Comparison of ENCODE assay signal across 1 cellular context in the genomic region with DNA sequence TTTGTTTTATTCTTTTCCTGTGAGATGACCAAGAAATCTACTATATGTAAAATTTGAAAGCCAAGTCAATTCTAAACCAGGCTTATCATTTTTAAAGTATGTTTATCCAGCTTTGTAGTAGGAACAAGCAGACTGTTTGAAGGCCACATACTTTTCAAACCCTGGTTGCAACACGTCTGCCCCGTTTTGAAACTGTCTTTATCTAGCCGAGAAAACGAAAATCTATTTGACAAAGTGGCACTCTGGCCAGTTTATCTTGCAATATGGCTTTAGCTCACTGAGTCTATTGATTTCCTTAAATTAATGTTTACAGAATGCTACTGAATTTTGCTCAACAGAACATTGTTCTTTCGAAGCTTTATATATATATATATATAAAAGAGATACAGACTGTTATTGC.
TF ChIP-seq lines count a peak whose summit lies in the region.

No MANE protein-coding gene starts in this region.

TF ChIP-seq in HepG2, 621 proteins besides CTCF, POLR2A, EP300 and RAD21 (continued from another document and continues in another):
- peak; percentile 31; the same call in 1 of the 2 replicates for TF ChIP-seq TBX2 (CRISPR knock-in tag; IDR thresholded peaks at IDR 0.05; ENCODE audit: borderline replicate concordance)
- no peak for TF ChIP-seq GZF1 (CRISPR knock-in tag; IDR thresholded peaks at IDR 0.05)
- no peak for TF ChIP-seq ZNF772 (CRISPR knock-in tag; IDR thresholded peaks at IDR 0.05)
- TF ChIP-seq ZNF33B (CRISPR knock-in tag; IDR thresholded peaks at IDR 0.05) = no peak
- TF ChIP-seq NKX3-1 (CRISPR knock-in tag; IDR thresholded peaks at IDR 0.05) = peak; percentile 72; the same call in 1 of the 2 replicates
- peak; percentile 65; the same call in 1 of the 2 replicates for TF ChIP-seq HDAC2 (CRISPR knock-in tag; IDR thresholded peaks at IDR 0.05)
- TF ChIP-seq TP53 (CRISPR knock-in tag; conservative IDR thresholded peaks at IDR 0.05) = 0 out of 2 replicates have a peak, but pooled peaks have one; percentile 41
- no peak for TF ChIP-seq ADNP (CRISPR knock-in tag; IDR thresholded peaks at IDR 0.05)
- no peak; the same call in 1 of the 2 replicates for TF ChIP-seq RERE (CRISPR knock-in tag; IDR thresholded peaks at IDR 0.05; ENCODE audit: low read depth)
- TF ChIP-seq ZEB1 (IDR thresholded peaks at IDR 0.05; ENCODE audit: insufficient replicate concordance, low read depth) = peak; percentile 55
- TF ChIP-seq, protein P1, sequence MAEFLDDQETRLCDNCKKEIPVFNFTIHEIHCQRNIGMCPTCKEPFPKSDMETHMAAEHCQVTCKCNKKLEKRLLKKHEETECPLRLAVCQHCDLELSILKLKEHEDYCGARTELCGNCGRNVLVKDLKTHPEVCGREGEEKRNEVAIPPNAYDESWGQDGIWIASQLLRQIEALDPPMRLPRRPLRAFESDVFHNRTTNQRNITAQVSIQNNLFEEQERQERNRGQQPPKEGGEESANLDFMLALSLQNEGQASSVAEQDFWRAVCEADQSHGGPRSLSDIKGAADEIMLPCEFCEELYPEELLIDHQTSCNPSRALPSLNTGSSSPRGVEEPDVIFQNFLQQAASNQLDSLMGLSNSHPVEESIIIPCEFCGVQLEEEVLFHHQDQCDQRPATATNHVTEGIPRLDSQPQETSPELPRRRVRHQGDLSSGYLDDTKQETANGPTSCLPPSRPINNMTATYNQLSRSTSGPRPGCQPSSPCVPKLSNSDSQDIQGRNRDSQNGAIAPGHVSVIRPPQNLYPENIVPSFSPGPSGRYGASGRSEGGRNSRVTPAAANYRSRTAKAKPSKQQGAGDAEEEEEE (CRISPR knock-in tag; IDR thresholded peaks at IDR 0.05; ENCODE audit: borderline replicate concordance) = no peak
- peak; percentile 75 for TF ChIP-seq NCOR1 (IDR thresholded peaks at IDR 0.05; ENCODE audit: borderline replicate concordance, low read length)
- peak; percentile 93 for TF ChIP-seq MED1 (CRISPR knock-in tag; IDR thresholded peaks at IDR 0.05)
- TF ChIP-seq ZNF232 (CRISPR knock-in tag; IDR thresholded peaks at IDR 0.05; ENCODE audit: borderline replicate concordance) = no peak
- no peak for TF ChIP-seq ZNF260 (CRISPR knock-in tag; IDR thresholded peaks at IDR 0.05; ENCODE audit: borderline replicate concordance, low read depth)
- TF ChIP-seq SNAPC5 (CRISPR knock-in tag; IDR thresholded peaks at IDR 0.05; ENCODE audit: borderline replicate concordance) = no peak
- no peak for TF ChIP-seq ZNF776 (CRISPR knock-in tag; IDR thresholded peaks at IDR 0.05)
- peak; percentile 56; the same call in 1 of the 2 replicates for TF ChIP-seq ETV5 (CRISPR knock-in tag; IDR thresholded peaks at IDR 0.05; ENCODE audit: borderline replicate concordance)
- peak; percentile 71 for TF ChIP-seq MED8 (CRISPR knock-in tag; IDR thresholded peaks at IDR 0.05; ENCODE audit: insufficient replicate concordance)
- peak; percentile 25; the same call in 1 of the 2 replicates for TF ChIP-seq SMC3 (IDR thresholded peaks at IDR 0.05; ENCODE audit: low read length)
- TF ChIP-seq, protein P2, sequence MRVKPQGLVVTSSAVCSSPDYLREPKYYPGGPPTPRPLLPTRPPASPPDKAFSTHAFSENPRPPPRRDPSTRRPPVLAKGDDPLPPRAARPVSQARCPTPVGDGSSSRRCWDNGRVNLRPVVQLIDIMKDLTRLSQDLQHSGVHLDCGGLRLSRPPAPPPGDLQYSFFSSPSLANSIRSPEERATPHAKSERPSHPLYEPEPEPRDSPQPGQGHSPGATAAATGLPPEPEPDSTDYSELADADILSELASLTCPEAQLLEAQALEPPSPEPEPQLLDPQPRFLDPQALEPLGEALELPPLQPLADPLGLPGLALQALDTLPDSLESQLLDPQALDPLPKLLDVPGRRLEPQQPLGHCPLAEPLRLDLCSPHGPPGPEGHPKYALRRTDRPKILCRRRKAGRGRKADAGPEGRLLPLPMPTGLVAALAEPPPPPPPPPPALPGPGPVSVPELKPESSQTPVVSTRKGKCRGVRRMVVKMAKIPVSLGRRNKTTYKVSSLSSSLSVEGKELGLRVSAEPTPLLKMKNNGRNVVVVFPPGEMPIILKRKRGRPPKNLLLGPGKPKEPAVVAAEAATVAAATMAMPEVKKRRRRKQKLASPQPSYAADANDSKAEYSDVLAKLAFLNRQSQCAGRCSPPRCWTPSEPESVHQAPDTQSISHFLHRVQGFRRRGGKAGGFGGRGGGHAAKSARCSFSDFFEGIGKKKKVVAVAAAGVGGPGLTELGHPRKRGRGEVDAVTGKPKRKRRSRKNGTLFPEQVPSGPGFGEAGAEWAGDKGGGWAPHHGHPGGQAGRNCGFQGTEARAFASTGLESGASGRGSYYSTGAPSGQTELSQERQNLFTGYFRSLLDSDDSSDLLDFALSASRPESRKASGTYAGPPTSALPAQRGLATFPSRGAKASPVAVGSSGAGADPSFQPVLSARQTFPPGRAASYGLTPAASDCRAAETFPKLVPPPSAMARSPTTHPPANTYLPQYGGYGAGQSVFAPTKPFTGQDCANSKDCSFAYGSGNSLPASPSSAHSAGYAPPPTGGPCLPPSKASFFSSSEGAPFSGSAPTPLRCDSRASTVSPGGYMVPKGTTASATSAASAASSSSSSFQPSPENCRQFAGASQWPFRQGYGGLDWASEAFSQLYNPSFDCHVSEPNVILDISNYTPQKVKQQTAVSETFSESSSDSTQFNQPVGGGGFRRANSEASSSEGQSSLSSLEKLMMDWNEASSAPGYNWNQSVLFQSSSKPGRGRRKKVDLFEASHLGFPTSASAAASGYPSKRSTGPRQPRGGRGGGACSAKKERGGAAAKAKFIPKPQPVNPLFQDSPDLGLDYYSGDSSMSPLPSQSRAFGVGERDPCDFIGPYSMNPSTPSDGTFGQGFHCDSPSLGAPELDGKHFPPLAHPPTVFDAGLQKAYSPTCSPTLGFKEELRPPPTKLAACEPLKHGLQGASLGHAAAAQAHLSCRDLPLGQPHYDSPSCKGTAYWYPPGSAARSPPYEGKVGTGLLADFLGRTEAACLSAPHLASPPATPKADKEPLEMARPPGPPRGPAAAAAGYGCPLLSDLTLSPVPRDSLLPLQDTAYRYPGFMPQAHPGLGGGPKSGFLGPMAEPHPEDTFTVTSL (CRISPR knock-in tag; IDR thresholded peaks at IDR 0.05; ENCODE audit: borderline replicate concordance) = peak; percentile 90
- peak; percentile 36; the same call in 1 of the 2 replicates for TF ChIP-seq THAP11 (CRISPR knock-in tag; IDR thresholded peaks at IDR 0.05)
- peak; percentile 51 for TF ChIP-seq SAP130 (CRISPR knock-in tag; IDR thresholded peaks at IDR 0.05; ENCODE audit: low read depth)
- peak; percentile 58 for TF ChIP-seq ASH2L (IDR thresholded peaks at IDR 0.05; ENCODE audit: insufficient read length, low read depth, low read length)
- no peak for TF ChIP-seq GPBP1L1 (CRISPR knock-in tag; IDR thresholded peaks at IDR 0.05)
- TF ChIP-seq CENPBD1 (CRISPR knock-in tag; IDR thresholded peaks at IDR 0.05; ENCODE audit: borderline replicate concordance, low read depth) = no peak
- peak; percentile 66 for TF ChIP-seq RARA (CRISPR knock-in tag; IDR thresholded peaks at IDR 0.05)
- no peak; the same call in 1 of the 2 replicates for TF ChIP-seq PHF21A (CRISPR knock-in tag; IDR thresholded peaks at IDR 0.05)
- TF ChIP-seq ZNF75D (CRISPR knock-in tag; IDR thresholded peaks at IDR 0.05; ENCODE audit: borderline replicate concordance) = no peak
- TF ChIP-seq CBFB (CRISPR knock-in tag; IDR thresholded peaks at IDR 0.05) = 0 out of 2 replicates have a peak, but pooled peaks have one; percentile 28
- TF ChIP-seq THRA (CRISPR knock-in tag; IDR thresholded peaks at IDR 0.05; ENCODE audit: borderline replicate concordance) = peak; percentile 66; the same call in 1 of the 2 replicates
- TF ChIP-seq CREM (IDR thresholded peaks at IDR 0.05) = peak; percentile 95
- TF ChIP-seq CREM (CRISPR knock-in tag; IDR thresholded peaks at IDR 0.05) = no peak
- no peak for TF ChIP-seq CC2D1A (CRISPR knock-in tag; IDR thresholded peaks at IDR 0.05)
- TF ChIP-seq IRF9 (CRISPR knock-in tag; IDR thresholded peaks at IDR 0.05; ENCODE audit: borderline replicate concordance) = no peak
- TF ChIP-seq KAT8 (CRISPR knock-in tag; IDR thresholded peaks at IDR 0.05) = peak; percentile 42; the same call in 1 of the 2 replicates
- TF ChIP-seq SIX4 (CRISPR knock-in tag; IDR thresholded peaks at IDR 0.05) = peak; percentile 48; the same call in 1 of the 2 replicates
- no peak for TF ChIP-seq TIGD3 (CRISPR knock-in tag; IDR thresholded peaks at IDR 0.05; ENCODE audit: borderline replicate concordance)
- no peak for TF ChIP-seq ARNTL (CRISPR knock-in tag; IDR thresholded peaks at IDR 0.05)
